Comparison of ENCODE assay signal across 25 cellular contexts in genomic region chr15:62792960-62793758, GRCh38.
A peak's percentile ranks its signal among the peaks of the same experiment; 100 is the strongest.
DNase-seq lines count a peak whose midpoint lies in the region; ATAC-seq, FAIRE-seq and TF ChIP-seq lines count a peak whose summit lies in the region.
"Had no signal": no experiment of that assay in that cellular context is flagged by ENCODE, and none has a peak within 500 bp of the region (broad histone marks: within the 10 kb centered on the region; RNA-seq: fewer than 3 reads in every experiment).

No MANE protein-coding gene starts in this region.

- H3K18ac ChIP-seq in mesendoderm (ENCODE audit: low read length), result no peak overlapping the region

- no peak for TF ChIP-seq CTCF in K562 (IDR thresholded peaks at IDR 0.05 in 2 of 3, conservative IDR thresholded peaks at IDR 0.05 in 1 of 3; ENCODE audit: insufficient read depth in 2 of 3, low read depth in 1 of 3, low read length in 3 of 3)
- no peak for TF ChIP-seq CTCF in WERI-Rb-1 (IDR thresholded peaks at IDR 0.05; ENCODE audit: low read depth, low read length)

- TF ChIP-seq EP300 in K562 (IDR thresholded peaks at IDR 0.05; ENCODE audit: low read length), result no peak

- no peak overlapping the region for H2AK5ac ChIP-seq in mesendoderm (ENCODE audit: low read length)

- DNase-seq in NCI-H82 (lab: John Stamatoyannopoulos, UW), result peak; percentile 15
- no peak for DNase-seq in NCI-H82 treated with DMSO at 0.1 percent for 48 hours (lab: John Stamatoyannopoulos, UW; ENCODE audit: unreplicated experiment)
- DNase-seq in K562 (ENCODE audit: extremely low read depth in 1 of 4, low spot score in 3 of 4), result no peak
- DNase-seq in mesendoderm, result peak; percentile 39
- DNase-seq in UCSD-AML1 (lab: John Stamatoyannopoulos, UW; ENCODE audit: unreplicated experiment), result no peak
- no peak for DNase-seq in WERI-Rb-1
- DNase-seq in stimulated activated CD4-positive, alpha-beta T cell treated with anti-CD3 and anti-CD28 coated beads, Interleukin-2, amount 100 ng/mL, for 48 hours, result no peak
- DNase-seq: activated CD4-positive, alpha-beta memory T cell treated with anti-CD3 and anti-CD28 coated beads for 36 hours; activated effector memory CD4-positive, alpha-beta T cell treated with Interleukin-2 at 50 U/mL for 16 hours; activated naive CD8-positive, alpha-beta T cell treated with anti-CD3 and anti-CD28 coated beads, Interleukin-2, amount 10 ng/mL, durations not matched to agents 7 days and 5 days; AML-193; colonic mucosa; DND-41; endodermal cell; esophagus squamous epithelium; H9; KBM-7; kidney glomerular epithelial cell; NCI-H774; small intestine; stimulated activated naive CD4-positive, alpha-beta T cell treated with Interleukin-2 at 50 U/mL for 16 hours; T-helper 17 cell had no signal

- WGBS in K562 (ENCODE audit: insufficient coverage, low coverage, missing lambda C conversion rate), result 3% methylated on average over 6 of the region's 6 CpGs
- no CpG with 5 or more reads among the region's 6 CpGs for WGBS in mesendoderm (ENCODE audit: extremely low coverage, insufficient coverage, low lambda C conversion rate)

- no peak overlapping the region for H2BK15ac ChIP-seq in mesendoderm (replicated peaks; ENCODE audit: low read depth)

- H2BK5ac ChIP-seq in mesendoderm (ENCODE audit: low read length), result no peak overlapping the region

- no peak overlapping the region for H4K5ac ChIP-seq in mesendoderm (ENCODE audit: low read length)

- peaks cover 53 to 71% of the 10 kb centered on the region in 2 experiments for H3K27me3 ChIP-seq in K562 (ENCODE audit: control insufficient read depth in 2 of 2, insufficient read depth in 2 of 2, low read length in 2 of 2)
- H3K27me3 ChIP-seq in mesendoderm (ENCODE audit: insufficient read depth, low read length, poor library complexity), result no peaks in the 10 kb centered on the region
- no peaks in the 10 kb centered on the region for H3K27me3 ChIP-seq in WERI-Rb-1 (ENCODE audit: insufficient read depth, low read depth, severe bottlenecking)
- H3K27me3 ChIP-seq: colonic mucosa, esophagus squamous epithelium had no signal

- H3K36me3 ChIP-seq in K562 (ENCODE audit: control insufficient read depth, insufficient read depth, low read length) (no peaks in the 10 kb centered on the region), mesendoderm (ENCODE audit: control insufficient read depth, insufficient read depth, low read length) (no peaks in the 10 kb centered on the region), WERI-Rb-1 (no peaks in the 10 kb centered on the region)
- H3K36me3 ChIP-seq: colonic mucosa had no signal

- H3K4me2 ChIP-seq in K562 (ENCODE audit: insufficient read depth, low read length) (no peak overlapping the region), mesendoderm (ENCODE audit: low read length) (no peak overlapping the region)

- no peak overlapping the region for H2BK120ac ChIP-seq in mesendoderm (ENCODE audit: low read depth, low read length)

- POLR2A ChIA-PET in K562 (lab: Yijun Ruan, JAX), result interaction anchor here (0.5 to 0.6 kb wide), 2 partner anchors 206 to 399 kb away, joined by 3 read pairs; no protein-coding TSS in a partner anchor

- no peak overlapping the region for H3K23ac ChIP-seq in mesendoderm (ENCODE audit: low read length)

- H2AFZ ChIP-seq in K562 (ENCODE audit: low read depth, low read length), result no peak overlapping the region

- H3K4me1 ChIP-seq in K562 (replicated peaks in 1 of 2; ENCODE audit: control insufficient read depth in 2 of 2, insufficient read depth in 2 of 2, low read length in 2 of 2), result no peaks in the 10 kb centered on the region
- peaks cover 2% of the 10 kb centered on the region for H3K4me1 ChIP-seq in mesendoderm (ENCODE audit: control insufficient read depth, low read depth, low read length)
- H3K4me1 ChIP-seq: colonic mucosa, esophagus squamous epithelium had no signal

- no peak overlapping the region for H3K56ac ChIP-seq in mesendoderm (ENCODE audit: low read length)

- H3K27ac ChIP-seq in K562 (ENCODE audit: extremely low read depth, low read depth, low read length) (no peak overlapping the region), mesendoderm (ENCODE audit: low read depth, low read length) (no peak overlapping the region), WERI-Rb-1 (no peak overlapping the region)
- H3K27ac ChIP-seq: 22Rv1, colonic mucosa, esophagus squamous epithelium had no signal

- TF ChIP-seq POLR2A in K562 (conservative IDR thresholded peaks at IDR 0.05), result no peak

- H3K9me1 ChIP-seq in K562 (ENCODE audit: control insufficient read depth, insufficient read depth, low read length), result peaks cover 4% of the 10 kb centered on the region

- H3K4ac ChIP-seq in mesendoderm (ENCODE audit: low read depth, low read length), result no peak overlapping the region

- intact Hi-C loops in K562 (cut with micrococcal nuclease), result no loop called here

- no peak for FAIRE-seq in K562 (lab: Jason Lieb, UNC)
- FAIRE-seq: small intestine had no signal

- H3K79me2 ChIP-seq in K562 (ENCODE audit: control insufficient read depth, insufficient read depth, low read length) (no peaks in the 10 kb centered on the region), mesendoderm (ENCODE audit: control insufficient read depth, insufficient read depth, low read length) (no peaks in the 10 kb centered on the region)

- ATAC-seq in K562 (no peak), GM21447 (IDR thresholded peaks at IDR 0.05; ENCODE audit: unreplicated experiment) (no peak)
- ATAC-seq: T-helper 17 cell had no signal

- H3K9ac ChIP-seq in K562 (ENCODE audit: insufficient read depth in 1 of 2, low read depth in 2 of 2, low read length in 2 of 2) (no peak overlapping the region), mesendoderm (ENCODE audit: low read length) (no peak overlapping the region)

- H3K4me3 ChIP-seq in K562 (no peak overlapping the region), mesendoderm (ENCODE audit: low read length) (no peak overlapping the region), WERI-Rb-1 (ENCODE audit: low read depth, low read length) (no peak overlapping the region)
- H3K4me3 ChIP-seq: colonic mucosa, esophagus squamous epithelium, lung had no signal

- H3K79me1 ChIP-seq in mesendoderm (ENCODE audit: low read length), result no peaks in the 10 kb centered on the region

- TF ChIP-seq RAD21 in K562 (CRISPR knock-in tag; conservative IDR thresholded peaks at IDR 0.05 in 1 of 2, IDR thresholded peaks at IDR 0.05 in 1 of 2), result no peak

- H3K9me3 ChIP-seq in K562 (replicated peaks; ENCODE audit: control insufficient read depth, insufficient read depth, low read depth, low read length), result no peaks in the 10 kb centered on the region
- H3K9me3 ChIP-seq in WERI-Rb-1 (ENCODE audit: severe bottlenecking), result no peaks in the 10 kb centered on the region
- H3K9me3 ChIP-seq: colonic mucosa, esophagus squamous epithelium had no signal

- peaks cover 8% of the 10 kb centered on the region; the same call in 1 of the 2 replicates for H4K20me1 ChIP-seq in K562 (replicated peaks; ENCODE audit: control insufficient read depth, insufficient read depth, low read length)

- no TSS peak for BruUV-seq in K562 (replicated peaks; lab: Mats Ljungman, UMichigan)

- H4K8ac ChIP-seq in mesendoderm (ENCODE audit: low read depth, low read length), result no peak overlapping the region

- CTCF ChIA-PET in K562 (lab: Yijun Ruan, JAX; ENCODE audit: low intra/inter-chr PET ratio), result no interaction called here

- in situ Hi-C loops in K562 (cut with MboI), result no loop called here

TF ChIP-seq in K562, 482 proteins besides CTCF, POLR2A, EP300 and RAD21:
- no peak for TF ChIP-seq ZNF143 (CRISPR knock-in tag; IDR thresholded peaks at IDR 0.05)
- no peak for TF ChIP-seq CREB1 (IDR thresholded peaks at IDR 0.05)
- no peak for TF ChIP-seq CREB1 (CRISPR knock-in tag; IDR thresholded peaks at IDR 0.05)
- TF ChIP-seq CSDE1 (IDR thresholded peaks at IDR 0.05), result no peak
- TF ChIP-seq E2F5 (CRISPR knock-in tag; IDR thresholded peaks at IDR 0.05), result no peak
- TF ChIP-seq RBM25 (IDR thresholded peaks at IDR 0.05; ENCODE audit: low read depth, low read length, severe bottlenecking), result peak; percentile 68
- TF ChIP-seq FOXJ3 (CRISPR knock-in tag; IDR thresholded peaks at IDR 0.05), result no peak
- TF ChIP-seq TCF3 (CRISPR knock-in tag; IDR thresholded peaks at IDR 0.05), result no peak

Comparison
In these comparisons a context has a peak if more than half of its experiments do, and no peak if none do; other contexts are left out.
1. DNase-seq: peak in NCI-H82 (single experiment) and mesendoderm (single experiment); none in NCI-H82 treated with DMSO at 0.1 percent for 48 hours (single experiment), K562 (0 of 4), UCSD-AML1 (single experiment), WERI-Rb-1 (single experiment) and stimulated activated CD4-positive, alpha-beta T cell treated with anti-CD3 and anti-CD28 coated beads, Interleukin-2, amount 100 ng/mL, for 48 hours (0 of 2).